8 cellular contexts compared by ENCODE assay signal in genomic region chr13:30618186-30618937, GRCh38. TPM values are rescaled to one million over a fixed set of nuclear protein-coding genes. Genes with fewer than 3 reads are reported as not detected.
A peak's percentile ranks its signal among the peaks of the same experiment; 100 is the strongest.
DNase-seq lines count a peak whose midpoint lies in the region; ATAC-seq and TF ChIP-seq lines count a peak whose summit lies in the region.

No MANE protein-coding gene starts in this region.

- H3K27ac ChIP-seq in mesodermal cell (ENCODE audit: low read depth, low read length, severe bottlenecking) (no peak overlapping the region), uterus (peak overlapping the region; percentile 98 to 100)

- H3K4me3 ChIP-seq in mesodermal cell (ENCODE audit: extremely low read depth, insufficient read depth, low read length, poor library complexity, severe bottlenecking) (peak overlapping the region; percentile 89), uterus (peak overlapping the region; percentile 52 to 68)

- DNase-seq in AML-193 (lab: John Stamatoyannopoulos, UW) (peak; percentile 18 to 44), NCI-H526 (lab: John Stamatoyannopoulos, UW) (peak; percentile 25 to 71), cerebellar cortex (ENCODE audit: low spot score) (peak; percentile 23), uterus (no peak), cortex of kidney (lab: John Stamatoyannopoulos, UW) (no peak), T1000 (lab: John Stamatoyannopoulos, UW) (no peak)

- peaks cover 5% of the 10 kb centered on the region for H3K4me1 ChIP-seq in mesodermal cell (ENCODE audit: control insufficient read depth, insufficient read depth, low read length, poor library complexity, severe bottlenecking)
- H3K4me1 ChIP-seq in uterus, result no peaks in the 10 kb centered on the region

- ATAC-seq in GM18867 (IDR thresholded peaks at IDR 0.05; ENCODE audit: unreplicated experiment), result peak; percentile 1

- H3K36me3 ChIP-seq in mesodermal cell (ENCODE audit: control insufficient read depth, insufficient read depth, low read length), result peaks cover 10% of the 10 kb centered on the region
- H3K36me3 ChIP-seq in uterus, result no peaks in the 10 kb centered on the region

- whole genome bisulfite sequencing in mesodermal cell (ENCODE audit: insufficient coverage in 2 of 2), 2 experiments, result 0 to 2% methylated on average over 16 to 17 of the region's 21 CpGs

- intact Hi-C loops in uterus (cut with DNase I; ENCODE audit: low total_unique reads), result no loop called here

- TF ChIP-seq CTCF in uterus (IDR thresholded peaks at IDR 0.05), result no peak

- no peak for TF ChIP-seq POLR2A in uterus (IDR thresholded peaks at IDR 0.05)

- H3K27me3 ChIP-seq in uterus, result no peaks in the 10 kb centered on the region

- no peaks in the 10 kb centered on the region for H3K9me3 ChIP-seq in mesodermal cell (ENCODE audit: control insufficient read depth, low read length)
- H3K9me3 ChIP-seq in uterus, result no peaks in the 10 kb centered on the region

RNA-seq across cellular contexts. Expression of gene USPL1, which starts 0.6 kb away (rescaled TPM):
- 23.0 TPM for polyA plus RNA-seq in mesodermal cell (2013, experiment 1 of 2)
- 24.5 TPM for polyA plus RNA-seq in mesodermal cell (2013, experiment 2 of 2)
- 10 to 100 TPM; 19.7 to 62.1 (median 27.1) TPM for total RNA-seq in uterus

Comparison
In these comparisons a context has a peak if more than half of its experiments do, and no peak if none do; other contexts are left out.
1. DNase-seq: peak in AML-193 (2 of 2), NCI-H526 (2 of 2) and cerebellar cortex (single experiment); none in uterus (0 of 2), cortex of kidney (single experiment) and T1000 (single experiment).